Comparison of ENCODE assay signal across 9 cellular contexts in genomic region chrX:56248492-56248891, GRCh38. TPM values are rescaled to one million over a fixed set of nuclear protein-coding genes. Genes with fewer than 3 reads are reported as not detected.
DNase-seq lines count a peak whose midpoint lies in the region; ATAC-seq lines count a peak whose summit lies in the region.
"Had no signal": no experiment of that assay in that cellular context is flagged by ENCODE, and none has a peak within 500 bp of the region (broad histone marks: within the 10 kb centered on the region; RNA-seq: fewer than 3 reads in every experiment).

No MANE protein-coding gene starts in this region.

- H3K4me1 ChIP-seq in trophoblast cell (ENCODE audit: control insufficient read depth in 1 of 2, insufficient read depth in 2 of 2, low read length in 2 of 2): no peaks in the 10 kb centered on the region

- H3K27ac ChIP-seq in trophoblast cell (ENCODE audit: low read depth, low read length): no peak overlapping the region
- H3K27ac ChIP-seq: skin epidermis had no signal

- H2BK120ac ChIP-seq in trophoblast cell (ENCODE audit: insufficient read depth, low read length, poor library complexity): no peak overlapping the region

- H3K36me3 ChIP-seq in trophoblast cell (ENCODE audit: control insufficient read depth in 1 of 2, insufficient read depth in 2 of 2, low read length in 2 of 2): no peaks in the 10 kb centered on the region

- H3K4me3 ChIP-seq in trophoblast cell (ENCODE audit: low read depth, low read length): no peak overlapping the region
- H3K4me3 ChIP-seq: skin epidermis had no signal

- H4K8ac ChIP-seq in trophoblast cell (ENCODE audit: low read depth, low read length): no peak overlapping the region

- H4K91ac ChIP-seq in trophoblast cell (ENCODE audit: low read depth, low read length): no peak overlapping the region

- no peaks in the 10 kb centered on the region for H3K79me2 ChIP-seq in trophoblast cell (ENCODE audit: control insufficient read depth, insufficient read depth, low read length, poor library complexity)

- H3K9ac ChIP-seq in trophoblast cell (ENCODE audit: low read length): no peak overlapping the region

- H2BK5ac ChIP-seq in trophoblast cell (ENCODE audit: low read depth, low read length, poor library complexity): no peak overlapping the region

- peak; percentile 58 for DNase-seq in AG08395 (ENCODE audit: low spot score)
- peak; percentile 1 to 38 for DNase-seq in NOMO-1 (lab: John Stamatoyannopoulos, UW; ENCODE audit: unreplicated experiment in 2 of 2)
- peak; percentile 54 for DNase-seq in activated T-cell treated with anti-CD3 and anti-CD28 coated beads, Interleukin-2, amount 50 U/mL, for 1 hour
- peak; percentile 38 for DNase-seq in fibroblast of peridontal ligament (ENCODE audit: extremely low read depth)
- DNase-seq in trophoblast cell: peak; percentile 26 to 74
- no peak for DNase-seq in kidney glomerular epithelial cell (lab: John Stamatoyannopoulos, UW)

- no peaks in the 10 kb centered on the region for H3K9me3 ChIP-seq in trophoblast cell (ENCODE audit: insufficient read depth, low read depth, low read length)

- H3K27me3 ChIP-seq in trophoblast cell (ENCODE audit: insufficient read depth, low read length): no peaks in the 10 kb centered on the region

- no peak overlapping the region for H3K18ac ChIP-seq in trophoblast cell (ENCODE audit: low read length)

- no peak overlapping the region for H2BK12ac ChIP-seq in trophoblast cell (ENCODE audit: low read length)

- ATAC-seq in GM18502 (IDR thresholded peaks at IDR 0.05; ENCODE audit: poor library complexity, unreplicated experiment): peak; percentile 89
- peak; percentile 83 for ATAC-seq in HG03066 (IDR thresholded peaks at IDR 0.05; ENCODE audit: low read depth, unreplicated experiment)

- H4K12ac ChIP-seq in trophoblast cell (ENCODE audit: low read depth, low read length): no peak overlapping the region

- H3K79me1 ChIP-seq in trophoblast cell (ENCODE audit: low read length): no peaks in the 10 kb centered on the region

- no peak overlapping the region for H2AFZ ChIP-seq in trophoblast cell (ENCODE audit: insufficient read depth, low read length, poor library complexity)

- H3K4ac ChIP-seq in trophoblast cell (ENCODE audit: low read depth, low read length): no peak overlapping the region

- WGBS in trophoblast cell (ENCODE audit: extremely low coverage, insufficient coverage, insufficient read length): no CpG with 5 or more reads among the region's 5 CpGs

- H2AK5ac ChIP-seq in trophoblast cell (ENCODE audit: low read length): no peak overlapping the region

- H3K4me2 ChIP-seq in trophoblast cell (ENCODE audit: low read length): no peak overlapping the region

- no peak overlapping the region for H3K23ac ChIP-seq in trophoblast cell (ENCODE audit: low read length)

- no peak overlapping the region for H3K14ac ChIP-seq in trophoblast cell (ENCODE audit: low read length)

RNA-seq across cellular contexts. Expression of gene KLF8, which starts 16.3 kb away (rescaled TPM):
- polyA plus RNA-seq in trophoblast cell (2013): 23.8 and 24.1 TPM in 2 replicates
